8 cellular contexts compared by ENCODE assay signal in genomic region chr6:117602151-117602898, GRCh38. TPM values are rescaled to one million over a fixed set of nuclear protein-coding genes. Genes with fewer than 3 reads are reported as not detected.
DNase-seq lines count a peak whose midpoint lies in the region; ATAC-seq and TF ChIP-seq lines count a peak whose summit lies in the region.

TSS of gene GOPC (minus strand) at chr6:117602511. CDS start at chr6:117602288, 223 bp downstream.

- under 1% methylated on average over 21 of the region's 60 CpGs for WGBS in SK-N-SH (ENCODE audit: low lambda C conversion rate)

- CTCF ChIA-PET in SK-N-SH (lab: Yijun Ruan, JAX): interaction anchor here (0.7 to 8.1 kb wide), 10 partner anchors 10 to 153 kb away, joined by 3 to 108 read pairs (median 4); no protein-coding TSS in a partner anchor

- TF ChIP-seq CTCF in SK-N-SH (IDR thresholded peaks at IDR 0.05): peak; percentile 32

- peaks cover 13 to 16% of the 10 kb centered on the region in 2 experiments for H3K36me3 ChIP-seq in SK-N-SH (replicated peaks in 1 of 2; ENCODE audit: control insufficient read depth in 1 of 2, insufficient read depth in 2 of 2, low read length in 1 of 2)

- peaks cover 47% of the 10 kb centered on the region for H3K4me1 Mint-ChIP-seq in activated naive CD4-positive, alpha-beta T cell treated with anti-CD3 and anti-CD28 coated beads, Interleukin-2, amount 50 U/mL, for 24 hours

- H3K9me3 ChIP-seq in SK-N-SH: no peaks in the 10 kb centered on the region

- H3K4me2 ChIP-seq in SK-N-SH: peak within 1 kb of the TSS; percentile 71

- no peaks in the 10 kb centered on the region for H3K27me3 ChIP-seq in SK-N-SH (ENCODE audit: insufficient read depth)

- H3K9me3 Mint-ChIP-seq in activated naive CD4-positive, alpha-beta T cell treated with anti-CD3 and anti-CD28 coated beads, Interleukin-2, amount 50 U/mL, for 24 hours: peaks cover 5% of the 10 kb centered on the region

- peak; percentile 91 for ATAC-seq in HG02571 (IDR thresholded peaks at IDR 0.05; ENCODE audit: unreplicated experiment)

- no peak for TF ChIP-seq RAD21 in SK-N-SH (IDR thresholded peaks at IDR 0.05; ENCODE audit: low read length)

- H3F3A ChIP-seq in SK-N-SH (replicated peaks; ENCODE audit: insufficient read depth): peaks cover 8% of the 10 kb centered on the region

- no peak for TF ChIP-seq EP300 in SK-N-SH (IDR thresholded peaks at IDR 0.05; ENCODE audit: borderline replicate concordance in 1 of 2, low read depth in 1 of 2, low read length in 1 of 2)

- H3K4me3 ChIP-seq in GM08714 (ENCODE audit: low read length) (peak within 1 kb of the TSS; percentile 81), SK-N-SH (ENCODE audit: low read depth in 2 of 2, low read length in 1 of 2) (peak within 1 kb of the TSS; percentile 66 to 91)

- H3K4me1 ChIP-seq in SK-N-SH (ENCODE audit: control insufficient read depth in 1 of 2, insufficient read depth in 2 of 2, low read depth in 1 of 2, low read length in 1 of 2): peaks cover 0 to 11% of the 10 kb centered on the region in 2 experiments; a peak in 2 of 4 replicates

- no peaks in the 10 kb centered on the region for H3K9me2 ChIP-seq in SK-N-SH

- peak within 1 kb of the TSS; percentile 77 for H3K9ac ChIP-seq in SK-N-SH

- H3K27ac Mint-ChIP-seq in activated naive CD4-positive, alpha-beta T cell treated with anti-CD3 and anti-CD28 coated beads, Interleukin-2, amount 50 U/mL, for 24 hours: peak within 1 kb of the TSS; percentile 100

- peak within 1 kb of the TSS; percentile 96 for H3K4me3 Mint-ChIP-seq in activated naive CD4-positive, alpha-beta T cell treated with anti-CD3 and anti-CD28 coated beads, Interleukin-2, amount 50 U/mL, for 24 hours

- DNase-seq in NCI-H1048 (lab: John Stamatoyannopoulos, UW): peak; percentile 94
- DNase-seq in SK-N-SH: peak; percentile 95
- peak; percentile 90 for DNase-seq in glomerular endothelial cell (ENCODE audit: extremely low read depth, low read depth, low spot score)
- DNase-seq in occipital lobe (lab: John Stamatoyannopoulos, UW): peak; percentile 95

- H3K27me3 Mint-ChIP-seq in activated naive CD4-positive, alpha-beta T cell treated with anti-CD3 and anti-CD28 coated beads, Interleukin-2, amount 50 U/mL, for 24 hours: peaks cover 2% of the 10 kb centered on the region

- H3K27ac ChIP-seq in SK-N-SH (ENCODE audit: low read depth in 2 of 2, low read length in 1 of 2): peak within 1 kb of the TSS; percentile 86 to 99
- peak within 1 kb of the TSS; percentile 82 for H3K27ac ChIP-seq in temporal lobe (ENCODE audit: low read depth, low read length)

- H2AFZ ChIP-seq in SK-N-SH (ENCODE audit: low read depth): peak within 1 kb of the TSS; percentile 82

- POLR2A ChIA-PET in SK-N-SH (lab: Yijun Ruan, JAX): interaction anchor here (0.7 to 0.8 kb wide), 2 partner anchors 19 to 50 kb away, joined by 3 read pairs; no protein-coding TSS in a partner anchor

- peaks cover 50% of the 10 kb centered on the region for H3K79me2 ChIP-seq in SK-N-SH (ENCODE audit: insufficient read depth)

- H4K20me1 ChIP-seq in SK-N-SH (ENCODE audit: insufficient read depth): peaks cover 32% of the 10 kb centered on the region; the same call in 1 of the 2 replicates

- peaks cover 17% of the 10 kb centered on the region for H3K36me3 Mint-ChIP-seq in activated naive CD4-positive, alpha-beta T cell treated with anti-CD3 and anti-CD28 coated beads, Interleukin-2, amount 50 U/mL, for 24 hours

TF ChIP-seq in SK-N-SH, 30 proteins besides CTCF, POLR2A, EP300 and RAD21 (continues in another document):
- peak; percentile 99 for TF ChIP-seq NRF1 (IDR thresholded peaks at IDR 0.05; ENCODE audit: low read depth, low read length)
- TF ChIP-seq REST (IDR thresholded peaks at IDR 0.05; ENCODE audit: low read depth, low read length): no peak
- TF ChIP-seq PBX3 (IDR thresholded peaks at IDR 0.05): peak; percentile 42; the same call in 1 of the 2 replicates
- TF ChIP-seq USF2 (IDR thresholded peaks at IDR 0.05; ENCODE audit: borderline replicate concordance, low read depth, low read length): no peak
- no peak for TF ChIP-seq FOXM1 (IDR thresholded peaks at IDR 0.05; ENCODE audit: low read depth)
- no peak for TF ChIP-seq FOSL2 (IDR thresholded peaks at IDR 0.05; ENCODE audit: borderline replicate concordance, low read depth)
- no peak for TF ChIP-seq EZH2phosphoT487 (IDR thresholded peaks at IDR 0.05; ENCODE audit: borderline replicate concordance, low read depth)
- peak; percentile 67 for TF ChIP-seq GABPA (IDR thresholded peaks at IDR 0.05; ENCODE audit: low read depth)
- TF ChIP-seq CHD2 (IDR thresholded peaks at IDR 0.05; ENCODE audit: low read length, partially characterized antibody): peak; percentile 3
- no peak for TF ChIP-seq TCF12 (IDR thresholded peaks at IDR 0.05)
- TF ChIP-seq JUND (IDR thresholded peaks at IDR 0.05): no peak
- TF ChIP-seq ELF1 (IDR thresholded peaks at IDR 0.05): peak; percentile 13; the same call in 1 of the 2 replicates
- peak; percentile 97 for TF ChIP-seq YY1 (IDR thresholded peaks at IDR 0.05; ENCODE audit: low read depth)
- TF ChIP-seq RCOR1 (IDR thresholded peaks at IDR 0.05; ENCODE audit: low read length): no peak
- no peak for TF ChIP-seq GATA2 (CRISPR knock-in tag; IDR thresholded peaks at IDR 0.05)
- TF ChIP-seq RXRA (IDR thresholded peaks at IDR 0.05; ENCODE audit: borderline replicate concordance, low read depth): no peak
- no peak for TF ChIP-seq SIN3A (IDR thresholded peaks at IDR 0.05; ENCODE audit: borderline replicate concordance, low read depth, low read length)
- TF ChIP-seq SMC3 (IDR thresholded peaks at IDR 0.05; ENCODE audit: low read depth, low read length): no peak
- TF ChIP-seq RFX5 (IDR thresholded peaks at IDR 0.05; ENCODE audit: low read length): no peak
- TF ChIP-seq POLR2AphosphoS5 (IDR thresholded peaks at IDR 0.05; ENCODE audit: low read depth, low read length): peak; percentile 83
- no peak for TF ChIP-seq ZBTB33 (IDR thresholded peaks at IDR 0.05; ENCODE audit: borderline replicate concordance, low read depth)

RNA-seq across cellular contexts. Expression of gene GOPC, which starts in this region (rescaled TPM):
- 20.8 and 31.4 TPM in 2 replicates for polyA plus RNA-seq in SK-N-SH (2012; rRNA removed)
- 28.8 and 37.7 TPM in 2 replicates for polyA plus RNA-seq in SK-N-SH (2012; cell fraction: cytosol; rRNA removed)
- polyA plus RNA-seq in SK-N-SH (2012; cell fraction: nucleus; rRNA removed): 20.0 and 46.4 TPM in 2 replicates
- total RNA-seq in glomerular endothelial cell (24.1 and 27.3 TPM in 2 replicates), occipital lobe (83.8 TPM), temporal lobe (51.9 TPM)

Comparison
In these comparisons a context has a peak if more than half of its experiments do, and no peak if none do; other contexts are left out.
1. Peak in every context shown above with its lines: DNase-seq, ATAC-seq, H3K4me3 ChIP-seq and H3K27ac ChIP-seq.